In the genomic region with DNA sequence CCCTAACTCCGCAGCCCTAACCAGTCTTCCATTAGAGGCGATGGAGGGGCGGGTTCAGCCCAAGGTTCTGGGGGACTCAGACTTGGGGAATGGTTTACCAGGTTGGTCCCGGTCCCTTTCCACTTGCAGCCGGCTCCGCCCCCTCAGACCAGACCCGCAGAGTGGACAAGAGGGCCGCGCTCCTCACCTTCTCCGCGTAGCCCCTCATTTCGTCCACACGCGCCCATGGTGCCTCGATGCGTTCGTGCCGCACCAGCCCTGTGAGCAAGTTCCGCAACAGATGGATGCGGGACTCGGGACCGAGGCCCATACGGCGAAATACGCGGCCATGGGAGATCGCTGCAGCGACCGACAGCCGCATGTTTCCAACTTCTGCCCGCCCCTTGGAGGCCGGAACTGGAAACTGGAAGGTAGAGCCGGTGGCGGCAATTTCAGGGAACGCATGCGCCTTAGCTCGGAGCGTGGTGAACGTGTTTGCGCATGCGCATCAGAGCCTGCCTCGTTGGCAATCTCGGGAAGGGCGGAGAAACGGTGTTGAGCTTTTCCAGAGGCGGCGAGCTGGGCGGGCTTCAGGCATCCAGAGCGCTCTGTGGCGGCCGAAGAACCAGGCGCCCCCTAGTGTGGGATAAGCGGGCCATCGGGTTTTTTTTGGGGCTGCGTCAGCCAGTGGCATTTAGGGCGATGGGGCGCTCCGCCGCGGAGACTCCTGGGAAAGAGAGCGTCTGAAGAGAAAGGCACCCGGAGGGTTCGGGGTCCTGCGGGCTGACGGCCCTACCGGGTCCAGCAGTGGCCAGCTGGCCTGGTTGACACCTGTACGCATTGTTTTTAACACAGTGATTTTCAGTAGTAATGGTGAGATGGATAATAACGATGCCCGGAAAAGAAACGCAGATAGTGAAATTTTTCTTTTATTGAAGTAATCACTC, we compare ENCODE assay signal across 1 cellular context.
A peak's percentile ranks its signal among the peaks of the same experiment; 100 is the strongest.
TF ChIP-seq lines count a peak whose summit lies in the region.

A gene (minus strand): TSS at position 405 of the 926 bp plus-strand sequence. CDS start 44 bp downstream, at position 361.

TF ChIP-seq in HepG2, 621 proteins besides CTCF, POLR2A, EP300 and RAD21 (continued from another document and continues in another):
- TF ChIP-seq, protein P1, sequence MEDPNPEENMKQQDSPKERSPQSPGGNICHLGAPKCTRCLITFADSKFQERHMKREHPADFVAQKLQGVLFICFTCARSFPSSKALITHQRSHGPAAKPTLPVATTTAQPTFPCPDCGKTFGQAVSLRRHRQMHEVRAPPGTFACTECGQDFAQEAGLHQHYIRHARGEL (CRISPR knock-in tag; IDR thresholded peaks at IDR 0.05) = no peak; the same call in 1 of the 2 replicates
- TF ChIP-seq BHLHE40 (IDR thresholded peaks at IDR 0.05; ENCODE audit: low read length) (0 out of 2 replicates have a peak, but pooled peaks have one; percentile 25), MED13 (CRISPR knock-in tag; IDR thresholded peaks at IDR 0.05) (0 out of 2 replicates have a peak, but pooled peaks have one; percentile 80), ZSCAN9 (CRISPR knock-in tag; IDR thresholded peaks at IDR 0.05; ENCODE audit: borderline replicate concordance) (peak; percentile 89), SP4 (CRISPR knock-in tag; IDR thresholded peaks at IDR 0.05) (0 out of 2 replicates have a peak, but pooled peaks have one; percentile 78), MAZ (IDR thresholded peaks at IDR 0.05; ENCODE audit: borderline replicate concordance, low read depth, low read length) (peak; percentile 49; the same call in 1 of the 2 replicates), MAZ (CRISPR knock-in tag; IDR thresholded peaks at IDR 0.05; ENCODE audit: low read depth) (peak; percentile 83; the same call in 1 of the 2 replicates), CBX1 (IDR thresholded peaks at IDR 0.05; ENCODE audit: low read depth) (peak; percentile 39), IKZF1 (IDR thresholded peaks at IDR 0.05) (no peak), ZNF75D (CRISPR knock-in tag; IDR thresholded peaks at IDR 0.05; ENCODE audit: borderline replicate concordance) (no peak), TBL1XR1 (IDR thresholded peaks at IDR 0.05; ENCODE audit: borderline replicate concordance, low read length, partially characterized antibody) (no peak), ELF4 (CRISPR knock-in tag; IDR thresholded peaks at IDR 0.05; ENCODE audit: borderline replicate concordance) (no peak), PCBP1 (IDR thresholded peaks at IDR 0.05; ENCODE audit: borderline replicate concordance, low read depth, low read length) (0 out of 2 replicates have a peak, but pooled peaks have one; percentile 27), SAFB2 (CRISPR knock-in tag; IDR thresholded peaks at IDR 0.05; ENCODE audit: borderline replicate concordance, low read depth) (peak; percentile 54; the same call in 1 of the 2 replicates), ZNF761 (CRISPR knock-in tag; conservative IDR thresholded peaks at IDR 0.05) (0 out of 2 replicates have a peak, but pooled peaks have one; percentile 63), MYC (CRISPR knock-in tag; IDR thresholded peaks at IDR 0.05; ENCODE audit: borderline replicate concordance) (peak; percentile 97), SMYD3 (CRISPR knock-in tag; IDR thresholded peaks at IDR 0.05) (peak; percentile 91), ZNF703 (CRISPR knock-in tag; IDR thresholded peaks at IDR 0.05; ENCODE audit: borderline replicate concordance) (no peak; the same call in 1 of the 2 replicates), KDM1A (CRISPR knock-in tag; IDR thresholded peaks at IDR 0.05) (no peak), CEBPB (IDR thresholded peaks at IDR 0.05; ENCODE audit: borderline replicate concordance, low read depth, low read length) (no peak; the same call in 1 of the 2 replicates), TAF1 (CRISPR knock-in tag; IDR thresholded peaks at IDR 0.05) (peak; percentile 97), PAX8 (CRISPR knock-in tag; IDR thresholded peaks at IDR 0.05; ENCODE audit: borderline replicate concordance) (no peak), ZNF232 (CRISPR knock-in tag; IDR thresholded peaks at IDR 0.05; ENCODE audit: borderline replicate concordance) (no peak; the same call in 1 of the 2 replicates), ZNF878 (CRISPR knock-in tag; IDR thresholded peaks at IDR 0.05) (peak; percentile 94), RFXANK (CRISPR knock-in tag; IDR thresholded peaks at IDR 0.05) (no peak), ZNF335 (CRISPR knock-in tag; IDR thresholded peaks at IDR 0.05) (peak; percentile 79), RCOR2 (CRISPR knock-in tag; IDR thresholded peaks at IDR 0.05) (no peak; the same call in 1 of the 2 replicates), HDAC6 (IDR thresholded peaks at IDR 0.05; ENCODE audit: low read depth, low read length) (no peak), GATAD2A (CRISPR knock-in tag; IDR thresholded peaks at IDR 0.05) (peak; percentile 42)
- TF ChIP-seq, protein P2, sequence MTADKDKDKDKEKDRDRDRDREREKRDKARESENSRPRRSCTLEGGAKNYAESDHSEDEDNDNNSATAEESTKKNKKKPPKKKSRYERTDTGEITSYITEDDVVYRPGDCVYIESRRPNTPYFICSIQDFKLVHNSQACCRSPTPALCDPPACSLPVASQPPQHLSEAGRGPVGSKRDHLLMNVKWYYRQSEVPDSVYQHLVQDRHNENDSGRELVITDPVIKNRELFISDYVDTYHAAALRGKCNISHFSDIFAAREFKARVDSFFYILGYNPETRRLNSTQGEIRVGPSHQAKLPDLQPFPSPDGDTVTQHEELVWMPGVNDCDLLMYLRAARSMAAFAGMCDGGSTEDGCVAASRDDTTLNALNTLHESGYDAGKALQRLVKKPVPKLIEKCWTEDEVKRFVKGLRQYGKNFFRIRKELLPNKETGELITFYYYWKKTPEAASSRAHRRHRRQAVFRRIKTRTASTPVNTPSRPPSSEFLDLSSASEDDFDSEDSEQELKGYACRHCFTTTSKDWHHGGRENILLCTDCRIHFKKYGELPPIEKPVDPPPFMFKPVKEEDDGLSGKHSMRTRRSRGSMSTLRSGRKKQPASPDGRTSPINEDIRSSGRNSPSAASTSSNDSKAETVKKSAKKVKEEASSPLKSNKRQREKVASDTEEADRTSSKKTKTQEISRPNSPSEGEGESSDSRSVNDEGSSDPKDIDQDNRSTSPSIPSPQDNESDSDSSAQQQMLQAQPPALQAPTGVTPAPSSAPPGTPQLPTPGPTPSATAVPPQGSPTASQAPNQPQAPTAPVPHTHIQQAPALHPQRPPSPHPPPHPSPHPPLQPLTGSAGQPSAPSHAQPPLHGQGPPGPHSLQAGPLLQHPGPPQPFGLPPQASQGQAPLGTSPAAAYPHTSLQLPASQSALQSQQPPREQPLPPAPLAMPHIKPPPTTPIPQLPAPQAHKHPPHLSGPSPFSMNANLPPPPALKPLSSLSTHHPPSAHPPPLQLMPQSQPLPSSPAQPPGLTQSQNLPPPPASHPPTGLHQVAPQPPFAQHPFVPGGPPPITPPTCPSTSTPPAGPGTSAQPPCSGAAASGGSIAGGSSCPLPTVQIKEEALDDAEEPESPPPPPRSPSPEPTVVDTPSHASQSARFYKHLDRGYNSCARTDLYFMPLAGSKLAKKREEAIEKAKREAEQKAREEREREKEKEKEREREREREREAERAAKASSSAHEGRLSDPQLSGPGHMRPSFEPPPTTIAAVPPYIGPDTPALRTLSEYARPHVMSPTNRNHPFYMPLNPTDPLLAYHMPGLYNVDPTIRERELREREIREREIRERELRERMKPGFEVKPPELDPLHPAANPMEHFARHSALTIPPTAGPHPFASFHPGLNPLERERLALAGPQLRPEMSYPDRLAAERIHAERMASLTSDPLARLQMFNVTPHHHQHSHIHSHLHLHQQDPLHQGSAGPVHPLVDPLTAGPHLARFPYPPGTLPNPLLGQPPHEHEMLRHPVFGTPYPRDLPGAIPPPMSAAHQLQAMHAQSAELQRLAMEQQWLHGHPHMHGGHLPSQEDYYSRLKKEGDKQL (CRISPR knock-in tag; IDR thresholded peaks at IDR 0.05; ENCODE audit: low read depth) = peak; percentile 55; the same call in 1 of the 2 replicates
- TF ChIP-seq, protein P3, sequence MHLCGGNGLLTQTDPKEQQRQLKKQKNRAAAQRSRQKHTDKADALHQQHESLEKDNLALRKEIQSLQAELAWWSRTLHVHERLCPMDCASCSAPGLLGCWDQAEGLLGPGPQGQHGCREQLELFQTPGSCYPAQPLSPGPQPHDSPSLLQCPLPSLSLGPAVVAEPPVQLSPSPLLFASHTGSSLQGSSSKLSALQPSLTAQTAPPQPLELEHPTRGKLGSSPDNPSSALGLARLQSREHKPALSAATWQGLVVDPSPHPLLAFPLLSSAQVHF (CRISPR knock-in tag; IDR thresholded peaks at IDR 0.05) = peak; percentile 81
- TF ChIP-seq, protein P4, sequence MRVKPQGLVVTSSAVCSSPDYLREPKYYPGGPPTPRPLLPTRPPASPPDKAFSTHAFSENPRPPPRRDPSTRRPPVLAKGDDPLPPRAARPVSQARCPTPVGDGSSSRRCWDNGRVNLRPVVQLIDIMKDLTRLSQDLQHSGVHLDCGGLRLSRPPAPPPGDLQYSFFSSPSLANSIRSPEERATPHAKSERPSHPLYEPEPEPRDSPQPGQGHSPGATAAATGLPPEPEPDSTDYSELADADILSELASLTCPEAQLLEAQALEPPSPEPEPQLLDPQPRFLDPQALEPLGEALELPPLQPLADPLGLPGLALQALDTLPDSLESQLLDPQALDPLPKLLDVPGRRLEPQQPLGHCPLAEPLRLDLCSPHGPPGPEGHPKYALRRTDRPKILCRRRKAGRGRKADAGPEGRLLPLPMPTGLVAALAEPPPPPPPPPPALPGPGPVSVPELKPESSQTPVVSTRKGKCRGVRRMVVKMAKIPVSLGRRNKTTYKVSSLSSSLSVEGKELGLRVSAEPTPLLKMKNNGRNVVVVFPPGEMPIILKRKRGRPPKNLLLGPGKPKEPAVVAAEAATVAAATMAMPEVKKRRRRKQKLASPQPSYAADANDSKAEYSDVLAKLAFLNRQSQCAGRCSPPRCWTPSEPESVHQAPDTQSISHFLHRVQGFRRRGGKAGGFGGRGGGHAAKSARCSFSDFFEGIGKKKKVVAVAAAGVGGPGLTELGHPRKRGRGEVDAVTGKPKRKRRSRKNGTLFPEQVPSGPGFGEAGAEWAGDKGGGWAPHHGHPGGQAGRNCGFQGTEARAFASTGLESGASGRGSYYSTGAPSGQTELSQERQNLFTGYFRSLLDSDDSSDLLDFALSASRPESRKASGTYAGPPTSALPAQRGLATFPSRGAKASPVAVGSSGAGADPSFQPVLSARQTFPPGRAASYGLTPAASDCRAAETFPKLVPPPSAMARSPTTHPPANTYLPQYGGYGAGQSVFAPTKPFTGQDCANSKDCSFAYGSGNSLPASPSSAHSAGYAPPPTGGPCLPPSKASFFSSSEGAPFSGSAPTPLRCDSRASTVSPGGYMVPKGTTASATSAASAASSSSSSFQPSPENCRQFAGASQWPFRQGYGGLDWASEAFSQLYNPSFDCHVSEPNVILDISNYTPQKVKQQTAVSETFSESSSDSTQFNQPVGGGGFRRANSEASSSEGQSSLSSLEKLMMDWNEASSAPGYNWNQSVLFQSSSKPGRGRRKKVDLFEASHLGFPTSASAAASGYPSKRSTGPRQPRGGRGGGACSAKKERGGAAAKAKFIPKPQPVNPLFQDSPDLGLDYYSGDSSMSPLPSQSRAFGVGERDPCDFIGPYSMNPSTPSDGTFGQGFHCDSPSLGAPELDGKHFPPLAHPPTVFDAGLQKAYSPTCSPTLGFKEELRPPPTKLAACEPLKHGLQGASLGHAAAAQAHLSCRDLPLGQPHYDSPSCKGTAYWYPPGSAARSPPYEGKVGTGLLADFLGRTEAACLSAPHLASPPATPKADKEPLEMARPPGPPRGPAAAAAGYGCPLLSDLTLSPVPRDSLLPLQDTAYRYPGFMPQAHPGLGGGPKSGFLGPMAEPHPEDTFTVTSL (CRISPR knock-in tag; IDR thresholded peaks at IDR 0.05; ENCODE audit: borderline replicate concordance) = no peak
- TF ChIP-seq, protein P5, sequence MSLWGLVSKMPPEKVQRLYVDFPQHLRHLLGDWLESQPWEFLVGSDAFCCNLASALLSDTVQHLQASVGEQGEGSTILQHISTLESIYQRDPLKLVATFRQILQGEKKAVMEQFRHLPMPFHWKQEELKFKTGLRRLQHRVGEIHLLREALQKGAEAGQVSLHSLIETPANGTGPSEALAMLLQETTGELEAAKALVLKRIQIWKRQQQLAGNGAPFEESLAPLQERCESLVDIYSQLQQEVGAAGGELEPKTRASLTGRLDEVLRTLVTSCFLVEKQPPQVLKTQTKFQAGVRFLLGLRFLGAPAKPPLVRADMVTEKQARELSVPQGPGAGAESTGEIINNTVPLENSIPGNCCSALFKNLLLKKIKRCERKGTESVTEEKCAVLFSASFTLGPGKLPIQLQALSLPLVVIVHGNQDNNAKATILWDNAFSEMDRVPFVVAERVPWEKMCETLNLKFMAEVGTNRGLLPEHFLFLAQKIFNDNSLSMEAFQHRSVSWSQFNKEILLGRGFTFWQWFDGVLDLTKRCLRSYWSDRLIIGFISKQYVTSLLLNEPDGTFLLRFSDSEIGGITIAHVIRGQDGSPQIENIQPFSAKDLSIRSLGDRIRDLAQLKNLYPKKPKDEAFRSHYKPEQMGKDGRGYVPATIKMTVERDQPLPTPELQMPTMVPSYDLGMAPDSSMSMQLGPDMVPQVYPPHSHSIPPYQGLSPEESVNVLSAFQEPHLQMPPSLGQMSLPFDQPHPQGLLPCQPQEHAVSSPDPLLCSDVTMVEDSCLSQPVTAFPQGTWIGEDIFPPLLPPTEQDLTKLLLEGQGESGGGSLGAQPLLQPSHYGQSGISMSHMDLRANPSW (CRISPR knock-in tag; IDR thresholded peaks at IDR 0.05; ENCODE audit: borderline replicate concordance) = peak; percentile 91; the same call in 1 of the 2 replicates
- TF ChIP-seq, protein P6, sequence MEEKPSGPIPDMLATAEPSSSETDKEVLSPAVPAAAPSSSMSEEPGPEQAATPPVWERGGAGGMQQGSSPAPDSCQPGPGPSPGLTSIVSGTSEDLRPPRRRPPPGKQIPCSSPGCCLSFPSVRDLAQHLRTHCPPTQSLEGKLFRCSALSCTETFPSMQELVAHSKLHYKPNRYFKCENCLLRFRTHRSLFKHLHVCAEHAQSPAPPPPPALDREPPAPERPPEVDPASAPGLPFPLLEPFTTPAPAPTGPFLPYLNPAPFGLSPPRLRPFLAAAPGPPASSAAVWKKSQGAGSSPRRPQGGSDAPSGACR (CRISPR knock-in tag; IDR thresholded peaks at IDR 0.05) = peak; percentile 61; the same call in 1 of the 2 replicates
- TF ChIP-seq, protein P7, sequence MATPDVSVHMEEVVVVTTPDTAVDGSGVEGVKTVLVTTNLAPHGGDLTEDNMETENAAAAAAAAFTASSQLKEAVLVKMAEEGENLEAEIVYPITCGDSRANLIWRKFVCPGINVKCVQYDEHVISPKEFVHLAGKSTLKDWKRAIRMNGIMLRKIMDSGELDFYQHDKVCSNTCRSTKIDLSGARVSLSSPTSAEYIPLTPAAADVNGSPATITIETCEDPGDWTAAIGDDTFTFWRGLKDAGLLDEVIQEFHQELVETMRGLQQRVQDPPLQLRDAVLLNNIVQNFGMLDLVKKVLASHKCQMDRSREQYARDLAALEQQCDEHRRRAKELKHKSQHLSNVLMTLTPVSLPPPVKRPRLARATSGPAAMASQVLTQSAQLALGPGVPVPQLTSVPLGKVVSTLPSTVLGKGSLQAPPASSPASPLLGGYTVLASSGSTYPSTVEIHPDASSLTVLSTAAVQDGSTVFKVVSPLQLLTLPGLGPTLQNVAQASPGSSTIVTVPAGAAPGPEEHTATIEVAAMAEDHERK (CRISPR knock-in tag; IDR thresholded peaks at IDR 0.05; ENCODE audit: low read depth) = no peak
- TF ChIP-seq, protein P8, sequence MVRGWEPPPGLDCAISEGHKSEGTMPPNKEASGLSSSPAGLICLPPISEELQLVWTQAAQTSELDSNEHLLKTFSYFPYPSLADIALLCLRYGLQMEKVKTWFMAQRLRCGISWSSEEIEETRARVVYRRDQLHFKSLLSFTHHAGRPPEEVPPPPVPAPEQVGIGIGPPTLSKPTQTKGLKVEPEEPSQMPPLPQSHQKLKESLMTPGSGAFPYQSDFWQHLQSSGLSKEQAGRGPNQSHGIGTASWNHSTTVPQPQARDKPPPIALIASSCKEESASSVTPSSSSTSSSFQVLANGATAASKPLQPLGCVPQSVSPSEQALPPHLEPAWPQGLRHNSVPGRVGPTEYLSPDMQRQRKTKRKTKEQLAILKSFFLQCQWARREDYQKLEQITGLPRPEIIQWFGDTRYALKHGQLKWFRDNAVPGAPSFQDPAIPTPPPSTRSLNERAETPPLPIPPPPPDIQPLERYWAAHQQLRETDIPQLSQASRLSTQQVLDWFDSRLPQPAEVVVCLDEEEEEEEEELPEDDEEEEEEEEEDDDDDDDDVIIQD (CRISPR knock-in tag; IDR thresholded peaks at IDR 0.05; ENCODE audit: low read depth) = peak; percentile 75
